In the genomic region with DNA sequence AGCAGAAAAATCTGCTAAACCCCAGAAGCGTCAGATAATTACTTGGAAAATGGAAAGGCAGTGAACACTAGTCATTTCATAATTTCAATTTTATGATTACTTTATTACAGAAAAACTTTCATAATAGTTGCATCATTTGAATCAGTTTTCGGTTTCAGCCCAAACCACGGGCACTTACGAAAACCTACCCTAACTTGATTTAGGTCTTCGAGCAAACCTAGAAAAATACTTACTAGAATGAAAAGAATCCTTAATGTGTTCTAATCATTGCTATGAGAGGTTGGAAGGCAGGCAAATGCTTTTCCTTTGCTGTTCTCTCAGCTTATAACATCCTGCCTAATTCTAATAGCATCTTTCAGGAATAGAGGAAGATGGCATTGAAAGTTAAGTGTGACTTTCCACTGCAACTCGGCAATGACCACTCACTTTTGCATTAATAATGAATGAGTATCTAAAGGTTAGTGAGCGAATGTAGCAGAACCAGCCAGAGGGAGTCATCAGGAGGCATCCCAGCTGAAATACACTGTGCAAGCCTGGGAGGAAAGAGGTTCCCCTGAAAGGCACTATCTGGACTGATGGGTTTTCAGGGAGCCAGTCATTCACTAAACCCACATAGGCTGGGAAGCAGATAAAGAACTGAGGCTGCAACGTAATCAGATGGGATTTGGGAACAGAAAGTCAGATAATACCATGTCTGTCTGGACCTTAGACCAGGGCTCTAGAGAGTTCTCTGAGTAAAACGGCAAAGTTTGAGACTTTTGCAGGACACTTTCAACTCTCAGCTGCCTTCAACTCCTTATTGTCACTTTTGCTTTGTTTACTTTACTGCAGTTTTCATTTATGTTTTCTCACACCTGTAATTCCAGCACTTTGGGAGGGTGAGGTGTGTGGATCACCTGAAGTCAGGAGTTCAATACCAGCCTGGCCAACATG, we compare ENCODE assay signal across 1 cellular context.
TF ChIP-seq lines count a peak whose summit lies in the region.

No MANE protein-coding gene starts in this region.

TF ChIP-seq in GM23338, 12 proteins besides CTCF, POLR2A, EP300 and RAD21 (continued from another document):
- TF ChIP-seq, protein P1, sequence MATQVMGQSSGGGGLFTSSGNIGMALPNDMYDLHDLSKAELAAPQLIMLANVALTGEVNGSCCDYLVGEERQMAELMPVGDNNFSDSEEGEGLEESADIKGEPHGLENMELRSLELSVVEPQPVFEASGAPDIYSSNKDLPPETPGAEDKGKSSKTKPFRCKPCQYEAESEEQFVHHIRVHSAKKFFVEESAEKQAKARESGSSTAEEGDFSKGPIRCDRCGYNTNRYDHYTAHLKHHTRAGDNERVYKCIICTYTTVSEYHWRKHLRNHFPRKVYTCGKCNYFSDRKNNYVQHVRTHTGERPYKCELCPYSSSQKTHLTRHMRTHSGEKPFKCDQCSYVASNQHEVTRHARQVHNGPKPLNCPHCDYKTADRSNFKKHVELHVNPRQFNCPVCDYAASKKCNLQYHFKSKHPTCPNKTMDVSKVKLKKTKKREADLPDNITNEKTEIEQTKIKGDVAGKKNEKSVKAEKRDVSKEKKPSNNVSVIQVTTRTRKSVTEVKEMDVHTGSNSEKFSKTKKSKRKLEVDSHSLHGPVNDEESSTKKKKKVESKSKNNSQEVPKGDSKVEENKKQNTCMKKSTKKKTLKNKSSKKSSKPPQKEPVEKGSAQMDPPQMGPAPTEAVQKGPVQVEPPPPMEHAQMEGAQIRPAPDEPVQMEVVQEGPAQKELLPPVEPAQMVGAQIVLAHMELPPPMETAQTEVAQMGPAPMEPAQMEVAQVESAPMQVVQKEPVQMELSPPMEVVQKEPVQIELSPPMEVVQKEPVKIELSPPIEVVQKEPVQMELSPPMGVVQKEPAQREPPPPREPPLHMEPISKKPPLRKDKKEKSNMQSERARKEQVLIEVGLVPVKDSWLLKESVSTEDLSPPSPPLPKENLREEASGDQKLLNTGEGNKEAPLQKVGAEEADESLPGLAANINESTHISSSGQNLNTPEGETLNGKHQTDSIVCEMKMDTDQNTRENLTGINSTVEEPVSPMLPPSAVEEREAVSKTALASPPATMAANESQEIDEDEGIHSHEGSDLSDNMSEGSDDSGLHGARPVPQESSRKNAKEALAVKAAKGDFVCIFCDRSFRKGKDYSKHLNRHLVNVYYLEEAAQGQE (IDR thresholded peaks at IDR 0.05; ENCODE audit: unreplicated experiment) = no peak
- TF ChIP-seq, protein P2, sequence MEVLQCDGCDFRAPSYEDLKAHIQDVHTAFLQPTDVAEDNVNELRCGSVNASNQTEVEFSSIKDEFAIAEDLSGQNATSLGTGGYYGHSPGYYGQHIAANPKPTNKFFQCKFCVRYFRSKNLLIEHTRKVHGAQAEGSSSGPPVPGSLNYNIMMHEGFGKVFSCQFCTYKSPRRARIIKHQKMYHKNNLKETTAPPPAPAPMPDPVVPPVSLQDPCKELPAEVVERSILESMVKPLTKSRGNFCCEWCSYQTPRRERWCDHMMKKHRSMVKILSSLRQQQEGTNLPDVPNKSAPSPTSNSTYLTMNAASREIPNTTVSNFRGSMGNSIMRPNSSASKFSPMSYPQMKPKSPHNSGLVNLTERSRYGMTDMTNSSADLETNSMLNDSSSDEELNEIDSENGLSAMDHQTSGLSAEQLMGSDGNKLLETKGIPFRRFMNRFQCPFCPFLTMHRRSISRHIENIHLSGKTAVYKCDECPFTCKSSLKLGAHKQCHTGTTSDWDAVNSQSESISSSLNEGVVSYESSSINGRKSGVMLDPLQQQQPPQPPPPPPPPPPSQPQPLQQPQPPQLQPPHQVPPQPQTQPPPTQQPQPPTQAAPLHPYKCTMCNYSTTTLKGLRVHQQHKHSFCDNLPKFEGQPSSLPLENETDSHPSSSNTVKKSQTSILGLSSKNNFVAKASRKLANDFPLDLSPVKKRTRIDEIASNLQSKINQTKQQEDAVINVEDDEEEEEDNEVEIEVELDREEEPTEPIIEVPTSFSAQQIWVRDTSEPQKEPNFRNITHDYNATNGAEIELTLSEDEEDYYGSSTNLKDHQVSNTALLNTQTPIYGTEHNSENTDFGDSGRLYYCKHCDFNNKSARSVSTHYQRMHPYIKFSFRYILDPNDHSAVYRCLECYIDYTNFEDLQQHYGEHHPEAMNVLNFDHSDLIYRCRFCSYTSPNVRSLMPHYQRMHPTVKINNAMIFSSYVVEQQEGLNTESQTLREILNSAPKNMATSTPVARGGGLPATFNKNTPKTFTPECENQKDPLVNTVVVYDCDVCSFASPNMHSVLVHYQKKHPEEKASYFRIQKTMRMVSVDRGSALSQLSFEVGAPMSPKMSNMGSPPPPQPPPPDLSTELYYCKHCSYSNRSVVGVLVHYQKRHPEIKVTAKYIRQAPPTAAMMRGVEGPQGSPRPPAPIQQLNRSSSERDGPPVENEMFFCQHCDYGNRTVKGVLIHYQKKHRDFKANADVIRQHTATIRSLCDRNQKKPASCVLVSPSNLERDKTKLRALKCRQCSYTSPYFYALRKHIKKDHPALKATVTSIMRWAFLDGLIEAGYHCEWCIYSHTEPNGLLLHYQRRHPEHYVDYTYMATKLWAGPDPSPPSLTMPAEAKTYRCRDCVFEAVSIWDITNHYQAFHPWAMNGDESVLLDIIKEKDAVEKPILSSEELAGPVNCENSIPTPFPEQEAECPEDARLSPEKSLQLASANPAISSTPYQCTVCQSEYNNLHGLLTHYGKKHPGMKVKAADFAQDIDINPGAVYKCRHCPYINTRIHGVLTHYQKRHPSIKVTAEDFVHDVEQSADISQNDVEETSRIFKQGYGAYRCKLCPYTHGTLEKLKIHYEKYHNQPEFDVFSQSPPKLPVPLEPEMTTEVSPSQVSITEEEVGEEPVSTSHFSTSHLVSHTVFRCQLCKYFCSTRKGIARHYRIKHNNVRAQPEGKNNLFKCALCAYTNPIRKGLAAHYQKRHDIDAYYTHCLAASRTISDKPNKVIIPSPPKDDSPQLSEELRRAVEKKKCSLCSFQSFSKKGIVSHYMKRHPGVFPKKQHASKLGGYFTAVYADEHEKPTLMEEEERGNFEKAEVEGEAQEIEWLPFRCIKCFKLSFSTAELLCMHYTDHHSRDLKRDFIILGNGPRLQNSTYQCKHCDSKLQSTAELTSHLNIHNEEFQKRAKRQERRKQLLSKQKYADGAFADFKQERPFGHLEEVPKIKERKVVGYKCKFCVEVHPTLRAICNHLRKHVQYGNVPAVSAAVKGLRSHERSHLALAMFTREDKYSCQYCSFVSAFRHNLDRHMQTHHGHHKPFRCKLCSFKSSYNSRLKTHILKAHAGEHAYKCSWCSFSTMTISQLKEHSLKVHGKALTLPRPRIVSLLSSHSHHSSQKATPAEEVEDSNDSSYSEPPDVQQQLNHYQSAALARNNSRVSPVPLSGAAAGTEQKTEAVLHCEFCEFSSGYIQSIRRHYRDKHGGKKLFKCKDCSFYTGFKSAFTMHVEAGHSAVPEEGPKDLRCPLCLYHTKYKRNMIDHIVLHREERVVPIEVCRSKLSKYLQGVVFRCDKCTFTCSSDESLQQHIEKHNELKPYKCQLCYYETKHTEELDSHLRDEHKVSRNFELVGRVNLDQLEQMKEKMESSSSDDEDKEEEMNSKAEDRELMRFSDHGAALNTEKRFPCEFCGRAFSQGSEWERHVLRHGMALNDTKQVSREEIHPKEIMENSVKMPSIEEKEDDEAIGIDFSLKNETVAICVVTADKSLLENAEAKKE (CRISPR knock-in tag; IDR thresholded peaks at IDR 0.05) = no peak
